8 cellular contexts compared by ENCODE assay signal in the genomic region with DNA sequence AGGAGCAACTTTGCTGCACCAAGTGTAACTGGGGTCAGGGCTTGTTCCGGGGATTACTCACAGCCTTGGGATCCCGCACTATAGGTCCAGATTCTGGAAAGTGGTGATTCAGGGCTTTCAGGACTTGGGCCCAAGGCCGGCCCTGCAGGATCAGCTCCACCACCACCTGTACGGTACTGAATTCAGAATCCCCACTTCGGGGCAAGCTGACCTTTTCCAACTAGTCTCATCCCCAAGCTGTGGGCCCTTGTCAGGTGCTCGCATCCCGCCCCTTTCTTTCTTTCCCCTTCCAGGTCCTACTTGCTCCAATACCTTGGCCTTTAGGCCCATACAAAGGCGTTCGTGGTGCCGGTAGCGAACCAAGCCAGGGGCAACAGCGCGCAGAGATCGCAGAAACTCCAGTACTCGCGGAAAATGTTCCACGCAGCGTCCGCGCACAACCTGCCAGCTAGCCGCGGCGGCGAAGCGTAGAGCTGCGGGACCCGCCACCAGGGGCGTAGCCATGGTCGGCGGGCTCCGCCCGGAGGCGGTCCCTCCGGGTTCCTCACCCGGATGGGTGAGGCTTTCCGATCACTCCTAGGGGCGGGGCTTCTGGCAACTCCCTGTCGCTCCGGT. TPM values are rescaled to one million over a fixed set of nuclear protein-coding genes. Genes with fewer than 3 reads are reported as not detected.
DNase-seq lines count a peak whose midpoint lies in the region; ATAC-seq and TF ChIP-seq lines count a peak whose summit lies in the region.

No MANE protein-coding gene starts in this region.

- H3K27me3 ChIP-seq in AG04450 (ENCODE audit: control insufficient read depth, insufficient read depth, low read length): no peaks in the 10 kb centered on the region

- peak; percentile 57 for ATAC-seq in GM18520 (IDR thresholded peaks at IDR 0.05; ENCODE audit: unreplicated experiment)
- ATAC-seq in HG03064 (IDR thresholded peaks at IDR 0.05; ENCODE audit: low read depth, unreplicated experiment): peak; percentile 78

- CTCF ChIA-PET in AG04450 (lab: Charles Lee): interaction anchor here (0.6 to 5.6 kb wide), 24 partner anchors 10 to 1620 kb away, joined by 3 to 84 read pairs (median 4); a partner anchor contains a TSS

- POLR2A ChIA-PET in AG04450 (lab: Yijun Ruan, JAX): interaction anchor here (0.6 to 2.2 kb wide), 22 partner anchors 9 to 184 kb away, joined by 3 to 50 read pairs (median 6); a partner anchor contains a TSS

- H3K9me3 ChIP-seq in AG04450 (ENCODE audit: control insufficient read depth, insufficient read depth, low read length): no peaks in the 10 kb centered on the region

- H3K27ac ChIP-seq in AG04450 (ENCODE audit: low read depth, low read length) (peak overlapping the region; percentile 99), cingulate gyrus (ENCODE audit: low read depth, low read length) (peak overlapping the region; percentile 98)

- peak; percentile 55 for TF ChIP-seq CTCF in AG04450 (IDR thresholded peaks at IDR 0.05; ENCODE audit: low read depth, low read length)

- peak overlapping the region; percentile 92 for H3K4me3 ChIP-seq in AG04450 (ENCODE audit: low read depth, low read length)

- DNase-seq in AG04450 (ENCODE audit: low read depth, low spot score): peak; percentile 72
- DNase-seq in NCI-H2227 treated with DMSO at 0.1 percent for 48 hours (lab: John Stamatoyannopoulos, UW): peak; percentile 50
- peak; percentile 87 to 93 (median 92) for DNase-seq in activated CD4-positive, CD25-positive, alpha-beta regulatory T cell (lab: John Stamatoyannopoulos, UW)
- peak; percentile 97 for DNase-seq in left kidney (ENCODE audit: low read depth, low spot score)
- peak; percentile 95 for DNase-seq in stimulated activated CD4-positive, alpha-beta T cell treated with anti-CD3 and anti-CD28 coated beads, Interleukin-2, amount 100 ng/mL, for 4 hours (ENCODE audit: low read depth)

RNA-seq across cellular contexts. Expression of a gene that starts 0.5 kb away (rescaled TPM):
- 38.2 and 38.4 TPM in 2 replicates for polyA plus RNA-seq in AG04450 (2011; rRNA removed)
- 32.6 TPM in 2 replicates for polyA minus RNA-seq in AG04450 (2011; rRNA and poly(A)+ RNA removed)

RNA-seq across cellular contexts. Expression of a gene that starts 9.2 kb away (rescaled TPM):
- 89.2 and 95.6 TPM in 2 replicates for polyA plus RNA-seq in AG04450 (2011; rRNA removed)
- polyA minus RNA-seq in AG04450 (2011; rRNA and poly(A)+ RNA removed): 72.3 and 82.3 TPM in 2 replicates

RNA-seq across cellular contexts. Expression of a gene that starts 9.8 kb away (rescaled TPM):
- 335 and 363 TPM in 2 replicates for polyA plus RNA-seq in AG04450 (2011; rRNA removed)
- 85.1 and 114 TPM in 2 replicates for polyA minus RNA-seq in AG04450 (2011; rRNA and poly(A)+ RNA removed)

RNA-seq across cellular contexts. Expression of a gene that starts 21.0 kb away (rescaled TPM):
- polyA plus RNA-seq in AG04450 (2011; rRNA removed): 0.97 and 1.4 TPM in 2 replicates
- 0.87 and 1.4 TPM in 2 replicates for polyA minus RNA-seq in AG04450 (2011; rRNA and poly(A)+ RNA removed)

RNA-seq across cellular contexts. Expression of a gene that starts 26.1 kb away (rescaled TPM):
- polyA plus RNA-seq in AG04450 (2011; rRNA removed): 14.9 and 16.1 TPM in 2 replicates
- 4.2 and 5.0 TPM in 2 replicates for polyA minus RNA-seq in AG04450 (2011; rRNA and poly(A)+ RNA removed)

Comparison
In these comparisons a context has a peak if more than half of its experiments do, and no peak if none do; other contexts are left out.
1. Peak in every context shown above with its lines: DNase-seq, ATAC-seq, H3K4me3 ChIP-seq and H3K27ac ChIP-seq.